ENCODE assay signal across 1 cellular context in genomic region chr11:46256540-46257001, GRCh38.
TF ChIP-seq lines count a peak whose summit lies in the region.

No MANE protein-coding gene starts in this region.

TF ChIP-seq in GM23338, 12 proteins besides CTCF, POLR2A, EP300 and RAD21 (continued from another document):
- TF ChIP-seq POLR2AphosphoS5 (IDR thresholded peaks at IDR 0.05; ENCODE audit: low read depth) (no peak), ZNF331 (CRISPR knock-in tag; IDR thresholded peaks at IDR 0.05; ENCODE audit: low read depth) (no peak), ZNF114 (CRISPR knock-in tag; IDR thresholded peaks at IDR 0.05) (no peak), JUNB (IDR thresholded peaks at IDR 0.05; ENCODE audit: unreplicated experiment) (no peak), EZH2 (IDR thresholded peaks at IDR 0.05; ENCODE audit: low read depth, unreplicated experiment) (no peak), STAT1 (IDR thresholded peaks at IDR 0.05; ENCODE audit: unreplicated experiment) (no peak), CREB1 (CRISPR knock-in tag; IDR thresholded peaks at IDR 0.05; ENCODE audit: low read depth) (no peak), NANOG (IDR thresholded peaks at IDR 0.05; ENCODE audit: borderline replicate concordance) (no peak), EZH2phosphoT487 (IDR thresholded peaks at IDR 0.05; ENCODE audit: unreplicated experiment) (no peak)
TF ChIP-seq in GM23338: peak in this region for 0.
